In genomic region chr3:89876116-89876515, GRCh38 we compare ENCODE assay signal across 30 cellular contexts.
"Had no signal": no experiment of that assay in that cellular context is flagged by ENCODE, and none has a peak within 500 bp of the region (broad histone marks: within the 10 kb centered on the region; RNA-seq: fewer than 3 reads in every experiment).

No MANE protein-coding gene starts in this region.

- H3K9me3 Mint-ChIP-seq: type B pancreatic cell had no signal

- H3K4me3 Mint-ChIP-seq: naive thymus-derived CD4-positive, alpha-beta T cell; natural killer cell; nephron; neural progenitor cell; stimulated activated effector memory CD8-positive, alpha-beta T cell treated with anti-CD3 and anti-CD28 coated beads, Interleukin-12 subunit alpha, Interleukin-12 subunit beta, amount 100 ng/mL, for 72 hours; stimulated activated naive B cell treated with anti-CD40 and anti-IgM and Interleukin-4, amounts not matched to agents 10 μg/mL and 1 μg/mL and 100 μg/mL, for 72 hours; stimulated activated naive CD8-positive, alpha-beta T cell treated with anti-CD3 and anti-CD28 coated beads, Interleukin-15, Interleukin-2, amounts not matched to agents 100 ng/mL and 50 ng/mL, for 24 hours; type B pancreatic cell had no signal

- H3K36me3 ChIP-seq: neural progenitor cell, neutrophil, ovary, right lobe of liver, sigmoid colon, suprapubic skin, tibial artery, transverse colon, upper lobe of right lung, uterus had no signal

- H3K27me3 Mint-ChIP-seq: naive thymus-derived CD4-positive, alpha-beta T cell; progenitor cell of endocrine pancreas; stimulated activated naive B cell treated with anti-CD40 and anti-IgM and Interleukin-4, amounts not matched to agents 10 μg/mL and 1 μg/mL and 100 μg/mL, for 72 hours; stimulated activated naive CD8-positive, alpha-beta T cell treated with anti-CD3 and anti-CD28 coated beads, Interleukin-15, Interleukin-2, amounts not matched to agents 100 ng/mL and 50 ng/mL, for 24 hours; type B pancreatic cell had no signal

- H3K27ac Mint-ChIP-seq: naive thymus-derived CD4-positive, alpha-beta T cell; natural killer cell; nephron; neural progenitor cell; stimulated activated effector memory CD8-positive, alpha-beta T cell treated with anti-CD3 and anti-CD28 coated beads, Interleukin-12 subunit alpha, Interleukin-12 subunit beta, amount 100 ng/mL, for 72 hours; stimulated activated naive B cell treated with anti-CD40 and anti-IgM and Interleukin-4, amounts not matched to agents 10 μg/mL and 1 μg/mL and 100 μg/mL, for 72 hours; stimulated activated naive CD8-positive, alpha-beta T cell treated with anti-CD3 and anti-CD28 coated beads, Interleukin-15, Interleukin-2, amounts not matched to agents 100 ng/mL and 50 ng/mL, for 24 hours; type B pancreatic cell had no signal

- H3K4me2 ChIP-seq: neural progenitor cell had no signal

- FAIRE-seq: small intestine had no signal

- H2AFZ ChIP-seq: neural progenitor cell, parathyroid adenoma had no signal

- H3K4me1 ChIP-seq: neural progenitor cell, parathyroid adenoma, psoas muscle, right lobe of liver, sigmoid colon, suprapubic skin, testis, transverse colon, upper lobe of right lung, uterus had no signal

- H3K27ac ChIP-seq: neural progenitor cell, neutrophil, ovary, parathyroid adenoma, psoas muscle, right lobe of liver, sigmoid colon, suprapubic skin, testis, tibial artery, transverse colon, upper lobe of right lung, uterus had no signal

- H3K27me3 ChIP-seq: neural progenitor cell, neutrophil, ovary, right lobe of liver, sigmoid colon, suprapubic skin, testis, tibial artery, transverse colon, upper lobe of right lung, uterus had no signal

- H3K9ac ChIP-seq: neural progenitor cell, parathyroid adenoma had no signal

- H3K9me3 ChIP-seq: neutrophil, ovary, psoas muscle, sigmoid colon, suprapubic skin, testis, tibial artery, transverse colon, upper lobe of right lung, uterus had no signal

- ATAC-seq: naive thymus-derived CD4-positive, alpha-beta T cell; natural killer cell; psoas muscle; right cardiac atrium; right lobe of liver; stimulated activated effector memory CD8-positive, alpha-beta T cell treated with anti-CD3 and anti-CD28 coated beads, Interleukin-12 subunit alpha, Interleukin-12 subunit beta, amount 100 ng/mL, for 72 hours; stimulated activated naive B cell treated with anti-CD40 and anti-IgM and Interleukin-4, amounts not matched to agents 10 μg/mL and 1 μg/mL and 100 μg/mL, for 72 hours; upper lobe of right lung had no signal

- DNase-seq: naive thymus-derived CD4-positive, alpha-beta T cell; natural killer cell; nucleus accumbens; ovary; psoas muscle; right cardiac atrium; right lobe of liver; sigmoid colon; small intestine; stimulated activated CD4-positive, alpha-beta T cell treated with anti-CD3 and anti-CD28 coated beads, Interleukin-15, amount 100 ng/mL, for 24 hours; stimulated activated CD4-positive, alpha-beta T cell treated with anti-CD3 and anti-CD28 coated beads, Interleukin-2, amount 100 ng/mL, for 24 hours; stimulated activated CD4-positive, alpha-beta T cell treated with anti-CD3 and anti-CD28 coated beads, Interleukin-2, amount 100 ng/mL, for 48 hours; stimulated activated CD4-positive, alpha-beta T cell treated with anti-CD3 and anti-CD28 coated beads, Interleukin-4, amount 100 ng/mL, for 24 hours; stimulated activated naive B cell treated with anti-CD40 and anti-IgM and Interleukin-4, amounts not matched to agents 10 μg/mL and 1 μg/mL and 100 μg/mL, for 72 hours; stimulated activated naive CD4-positive, alpha-beta T cell treated with Interleukin-2 at 50 U/mL for 16 hours; substantia nigra; testis; tibial artery; transverse colon; upper lobe of right lung; uterus had no signal

- H3K4me1 Mint-ChIP-seq: naive thymus-derived CD4-positive, alpha-beta T cell; natural killer cell; nephron; neural progenitor cell; stimulated activated effector memory CD8-positive, alpha-beta T cell treated with anti-CD3 and anti-CD28 coated beads, Interleukin-12 subunit alpha, Interleukin-12 subunit beta, amount 100 ng/mL, for 72 hours; stimulated activated naive B cell treated with anti-CD40 and anti-IgM and Interleukin-4, amounts not matched to agents 10 μg/mL and 1 μg/mL and 100 μg/mL, for 72 hours had no signal

- H3K4me3 ChIP-seq: neural progenitor cell, ovary, psoas muscle, right lobe of liver, sigmoid colon, suprapubic skin, testis, tibial artery, transverse colon, upper lobe of right lung, uterus had no signal
